Comparison of ENCODE assay signal across 24 cellular contexts in genomic region chr2:45192991-45193390, GRCh38.
"Had no signal": no experiment of that assay in that cellular context is flagged by ENCODE, and none has a peak within 500 bp of the region (broad histone marks: within the 10 kb centered on the region; RNA-seq: fewer than 3 reads in every experiment).

No MANE protein-coding gene starts in this region.

- DNase-seq: colonic mucosa; cortex of kidney; effector CD8-positive, alpha-beta T cell; effector memory CD8-positive, alpha-beta T cell; endodermal cell; erythroblast; esophagus squamous epithelium; foreskin fibroblast; foreskin melanocyte; gastrocnemius medialis; glutamatergic neuron; head of caudate nucleus; heart right ventricle; hypothalamus; immature natural killer cell; left cardiac atrium; left lung; left ventricle myocardium superior; lower lobe of right lung; mesenchymal stem cell; mucosa of descending colon had no signal

- H3K9me3 ChIP-seq: colonic mucosa, esophagus squamous epithelium, gastrocnemius medialis, heart right ventricle, left lung, lower lobe of right lung, mucosa of descending colon had no signal

- H3K4me1 ChIP-seq: colonic mucosa, esophagus squamous epithelium, heart right ventricle, left lung, lower lobe of right lung had no signal

- H3K4me1 Mint-ChIP-seq: immature natural killer cell had no signal

- H3K36me3 ChIP-seq: colonic mucosa, esophagus squamous epithelium, gastrocnemius medialis, heart right ventricle, left lung, lower lobe of right lung had no signal

- H3K27me3 ChIP-seq: colonic mucosa had no signal

- H3K4me3 Mint-ChIP-seq: dendritic cell treated with granulocyte-macrophage colony-stimulating factor and Interleukin-4, amounts not matched to agents 40 ng/mL and 50 ng/mL, for 4 days; effector memory CD8-positive, alpha-beta T cell; endodermal cell; immature natural killer cell; mesothelial cell of epicardium had no signal

- H3K27ac Mint-ChIP-seq: dendritic cell treated with granulocyte-macrophage colony-stimulating factor and Interleukin-4, amounts not matched to agents 40 ng/mL and 50 ng/mL, for 4 days; effector memory CD8-positive, alpha-beta T cell; endodermal cell; immature natural killer cell; mesothelial cell of epicardium had no signal

- H3K27ac ChIP-seq: colonic mucosa, epithelial cell of prostate, esophagus squamous epithelium, gastrocnemius medialis, left lung, lower lobe of right lung had no signal

- H3K4me3 ChIP-seq: colonic mucosa, esophagus squamous epithelium, gastrocnemius medialis, heart right ventricle, left lung, lower lobe of right lung, mucosa of descending colon had no signal

- H3K9me3 Mint-ChIP-seq: dendritic cell treated with granulocyte-macrophage colony-stimulating factor and Interleukin-4, amounts not matched to agents 40 ng/mL and 50 ng/mL, for 4 days; effector memory CD8-positive, alpha-beta T cell; endodermal cell; immature natural killer cell had no signal

- H3K36me3 Mint-ChIP-seq: immature natural killer cell, mesothelial cell of epicardium had no signal
